In genomic region chr17:17086585-17086984, GRCh38 we compare ENCODE assay signal across 23 cellular contexts. TPM values are rescaled to one million over a fixed set of nuclear protein-coding genes. Genes with fewer than 3 reads are reported as not detected.
DNase-seq lines count a peak whose midpoint lies in the region; TF ChIP-seq lines count a peak whose summit lies in the region.
"Had no signal": no experiment of that assay in that cellular context is flagged by ENCODE, and none has a peak within 500 bp of the region (broad histone marks: within the 10 kb centered on the region; RNA-seq: fewer than 3 reads in every experiment).

No MANE protein-coding gene starts in this region.

- TF ChIP-seq POLR2A in sigmoid colon (IDR thresholded peaks at IDR 0.05) (no peak), vagina (IDR thresholded peaks at IDR 0.05) (no peak)

- H3K9me3 ChIP-seq in BLaER1 treated with 17β-estradiol and CSF1 and Interleukin-3, amounts not matched to agents 10 nM and 100 nM (replicated peaks in 1 of 11) = no peaks in the 10 kb centered on the region
- H3K9me3 ChIP-seq in sigmoid colon (no peaks in the 10 kb centered on the region), vagina (no peaks in the 10 kb centered on the region)
- H3K9me3 ChIP-seq: adrenal gland, Peyer's patch, SJSA1 had no signal

- POLR2A ChIA-PET in RWPE1 (lab: Yijun Ruan, JAX; ENCODE audit: low non-redundant PET) = no interaction called here

- H3K27me3 ChIP-seq in BLaER1 treated with 17β-estradiol and CSF1 and Interleukin-3, amounts not matched to agents 10 nM and 100 nM = no peaks in the 10 kb centered on the region
- H3K27me3 ChIP-seq in sigmoid colon = no peaks in the 10 kb centered on the region
- no peaks in the 10 kb centered on the region for H3K27me3 ChIP-seq in vagina
- H3K27me3 ChIP-seq: adrenal gland, Peyer's patch, SJSA1 had no signal

- H3K36me3 Mint-ChIP-seq in endothelial cell (ENCODE audit: low read depth, unreplicated experiment) = peaks cover 53% of the 10 kb centered on the region

- no peak overlapping the region for H3K4me3 ChIP-seq in BLaER1 treated with 17β-estradiol and CSF1 and Interleukin-3, amounts not matched to agents 10 nM and 100 nM
- H3K4me3 ChIP-seq in sigmoid colon = no peak overlapping the region
- no peak overlapping the region for H3K4me3 ChIP-seq in vagina
- H3K4me3 ChIP-seq: adrenal gland, Peyer's patch, SJSA1 had no signal

- peaks cover 21% of the 10 kb centered on the region for H3K4me1 Mint-ChIP-seq in endothelial cell (ENCODE audit: unreplicated experiment)

- CTCF ChIA-PET in RWPE1 (lab: Yijun Ruan, JAX) = interaction anchor here (0.7 kb wide), 1 partner anchor 57 kb away, joined by 3 read pairs; no protein-coding TSS in a partner anchor

- H3K9ac ChIP-seq in BLaER1 treated with 17β-estradiol and CSF1 and Interleukin-3, amounts not matched to agents 10 nM and 100 nM = no peak overlapping the region

- peaks cover 6% of the 10 kb centered on the region for H3K27me3 Mint-ChIP-seq in endothelial cell (ENCODE audit: unreplicated experiment)
- H3K27me3 Mint-ChIP-seq: brain; naive thymus-derived CD4-positive, alpha-beta T cell had no signal

- peak overlapping the region; percentile 1 for H3K27ac Mint-ChIP-seq in endothelial cell (ENCODE audit: unreplicated experiment)

- WGBS in sigmoid colon, 2 donors = 94 to 98% methylated on average over 6 of the region's 6 CpGs

- intact Hi-C loops in sigmoid colon (cut with DNase I) = no loop called here
- intact Hi-C loops in vagina (cut with DNase I) = no loop called here

- TF ChIP-seq EP300 in sigmoid colon (IDR thresholded peaks at IDR 0.05) = no peak

- no peak for DNase-seq in RWPE1 (ENCODE audit: low spot score)
- DNase-seq in endothelial cell (ENCODE audit: low spot score) = no peak
- DNase-seq in sigmoid colon = peak; percentile 11
- no peak for DNase-seq in cortex of kidney (lab: John Stamatoyannopoulos, UW)
- DNase-seq in AG08396 (ENCODE audit: low spot score) = no peak
- no peak for DNase-seq in vagina (ENCODE audit: extremely low spot score in 2 of 2)
- DNase-seq: activated CD4-positive, CD25-positive, alpha-beta regulatory T cell treated with anti-CD3 and anti-CD28 coated beads, Interleukin-2, amount 50 U/mL, for 72 hours; activated naive CD4-positive, alpha-beta T cell; effector CD8-positive, alpha-beta T cell; midbrain; naive thymus-derived CD4-positive, alpha-beta T cell; NCI-H1105; NCI-H2029; NCI-H2227 treated with DMSO at 0.1 percent for 48 hours; NCI-H69; stimulated activated CD4-positive, alpha-beta T cell treated with anti-CD3 and anti-CD28 coated beads, Interleukin-2, amount 100 ng/mL, for 24 hours; T-helper 1 cell; trophoblast cell had no signal

- H3K4me1 ChIP-seq in BLaER1 treated with 17β-estradiol and CSF1 and Interleukin-3, amounts not matched to agents 10 nM and 100 nM = peaks cover 18 to 81% (median 63%) of the 10 kb centered on the region in 10 experiments; a peak in 19 of 20 replicates
- peaks cover 0 to 10% (median 4%) of the 10 kb centered on the region in 4 donors for H3K4me1 ChIP-seq in sigmoid colon
- H3K4me1 ChIP-seq in vagina = peaks cover 48% of the 10 kb centered on the region
- H3K4me1 ChIP-seq: SJSA1 had no signal

- H3K4me2 ChIP-seq in BLaER1 treated with 17β-estradiol and CSF1 and Interleukin-3, amounts not matched to agents 10 nM and 100 nM = peak overlapping the region in 9 of 11 experiments; percentile 5 to 84 (median 79); a peak in 10 of 22 replicates

- H3K27ac ChIP-seq in BLaER1 treated with 17β-estradiol and CSF1 and Interleukin-3, amounts not matched to agents 10 nM and 100 nM = peak overlapping the region in 3 of 11 experiments; percentile 4 to 40 (median 9); a peak in 2 of 22 replicates
- peak overlapping the region; percentile 57 for H3K27ac ChIP-seq in RWPE1
- H3K27ac ChIP-seq in sigmoid colon = no peak overlapping the region
- H3K27ac ChIP-seq in vagina = no peak overlapping the region
- H3K27ac ChIP-seq: Peyer's patch, SJSA1 had no signal

- no peaks in the 10 kb centered on the region for H3K9me3 Mint-ChIP-seq in endothelial cell (ENCODE audit: unreplicated experiment)
- H3K9me3 Mint-ChIP-seq: brain had no signal

- H4K20me1 ChIP-seq in BLaER1 treated with 17β-estradiol and CSF1 and Interleukin-3, amounts not matched to agents 10 nM and 100 nM = peaks cover 30 to 100% (median 100%) of the 10 kb centered on the region in 11 experiments; a peak in 20 of 22 replicates

- TF ChIP-seq CTCF in RWPE1 (conservative IDR thresholded peaks at IDR 0.05; ENCODE audit: low read depth) (no peak), endothelial cell (IDR thresholded peaks at IDR 0.05; ENCODE audit: unreplicated experiment) (no peak), sigmoid colon (IDR thresholded peaks at IDR 0.05) (no peak), vagina (IDR thresholded peaks at IDR 0.05) (no peak)

- peak overlapping the region; percentile 5 for H3K4me3 Mint-ChIP-seq in endothelial cell (ENCODE audit: unreplicated experiment)
- H3K4me3 Mint-ChIP-seq: brain; naive thymus-derived CD4-positive, alpha-beta T cell had no signal

- H3K36me3 ChIP-seq in BLaER1 treated with 17β-estradiol and CSF1 and Interleukin-3, amounts not matched to agents 10 nM and 100 nM = peaks cover 38 to 100% (median 91%) of the 10 kb centered on the region in 11 experiments
- H3K36me3 ChIP-seq in sigmoid colon (peaks cover 0 to 31% (median 4%) of the 10 kb centered on the region in 4 donors), vagina (no peaks in the 10 kb centered on the region)

RNA-seq across cellular contexts. Expression of gene MPRIP, which starts 44.3 kb away (rescaled TPM):
- total RNA-seq in endothelial cell (ENCODE audit: unreplicated experiment) (392 TPM), sigmoid colon (100 to 1,000 TPM in 1 of 4 donors, 10 to 100 TPM in 3; 59.6 to 101 (median 80.4) TPM), vagina (202 TPM)
- polyA plus RNA-seq in sigmoid colon = 100 to 1,000 TPM in 1 of 3 donors, 10 to 100 TPM in 2; 43.2 to 113 (median 67.9) TPM
